In the genomic region with DNA sequence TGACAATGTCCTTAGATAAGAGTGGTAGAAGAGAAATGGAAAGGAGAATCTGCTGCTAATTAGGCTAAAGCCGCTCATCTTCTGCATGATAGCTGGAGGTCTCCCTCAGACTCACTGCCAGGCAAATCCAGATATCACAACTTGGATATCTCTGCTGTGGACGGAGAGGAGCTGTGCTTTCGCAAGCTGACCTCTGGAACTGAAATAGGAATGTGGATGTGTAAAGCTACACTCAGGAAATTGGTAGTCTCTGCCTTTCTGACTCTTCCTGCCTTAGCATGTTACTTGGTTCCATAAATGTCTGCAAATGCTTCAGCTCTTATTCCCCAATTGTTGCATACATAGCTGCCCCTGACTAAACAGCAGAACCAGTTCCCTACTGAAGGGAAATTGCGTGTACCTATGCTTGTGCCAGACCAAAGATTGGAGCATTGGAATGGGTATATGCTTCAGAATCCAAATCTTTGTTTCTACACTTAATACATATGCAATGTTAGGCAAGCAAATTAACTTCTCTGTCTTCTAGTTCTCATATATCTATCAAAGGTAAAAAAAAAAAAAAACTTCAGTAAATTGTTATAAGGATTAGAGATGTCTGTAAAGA, we compare ENCODE assay signal across 21 cellular contexts.
DNase-seq lines count a peak whose midpoint lies in the region; ATAC-seq, FAIRE-seq and TF ChIP-seq lines count a peak whose summit lies in the region.
"Had no signal": no experiment of that assay in that cellular context is flagged by ENCODE, and none has a peak within 500 bp of the region (broad histone marks: within the 10 kb centered on the region; RNA-seq: fewer than 3 reads in every experiment).

No MANE protein-coding gene starts in this region.

- no peaks in the 10 kb centered on the region for H3K9me3 Mint-ChIP-seq in WTC11
- no peaks in the 10 kb centered on the region for H3K9me3 Mint-ChIP-seq in mesothelial cell of epicardium

- no peaks in the 10 kb centered on the region for H3K27me3 ChIP-seq in right lobe of liver
- H3K27me3 ChIP-seq: MG63 had no signal

- no peaks in the 10 kb centered on the region for H3K36me3 Mint-ChIP-seq in WTC11
- no peaks in the 10 kb centered on the region for H3K36me3 Mint-ChIP-seq in mesothelial cell of epicardium

- TF ChIP-seq POLR2A in right lobe of liver (IDR thresholded peaks at IDR 0.05), result no peak

- no peak overlapping the region for H3K4me3 ChIP-seq in right lobe of liver
- H3K4me3 ChIP-seq: MG63 had no signal

- no peaks in the 10 kb centered on the region for H3K9me3 ChIP-seq in right lobe of liver
- H3K9me3 ChIP-seq: MG63, SK-N-SH had no signal

- no peaks in the 10 kb centered on the region for H3K36me3 ChIP-seq in right lobe of liver
- H3K36me3 ChIP-seq: MG63 had no signal

- POLR2A ChIA-PET in WTC11 (lab: Charles Lee), result no interaction called here

- WGBS in right lobe of liver (ENCODE audit: insufficient coverage, low coverage, low lambda C conversion rate, missing lambda C conversion rate), result 14% methylated on average over 4 of the region's 4 CpGs

- CTCF ChIA-PET in WTC11 (lab: Charles Lee), result no interaction called here

- H3K27me3 Mint-ChIP-seq in WTC11 (ENCODE audit: low read depth), result no peaks in the 10 kb centered on the region
- no peaks in the 10 kb centered on the region for H3K27me3 Mint-ChIP-seq in mesothelial cell of epicardium (ENCODE audit: low read depth)

- no peak for DNase-seq in WTC11 (ENCODE audit: low spot score)
- peak; percentile 11 for DNase-seq in fibroblast of gingiva (ENCODE audit: low read depth)
- DNase-seq in right lobe of liver, result peak in 2 of 3 donors; percentile 30 to 73
- no peak for DNase-seq in RCC 7860 (ENCODE audit: low spot score)
- no peak for DNase-seq in mesothelial cell of epicardium (ENCODE audit: low spot score in 2 of 2, unreplicated experiment in 2 of 2)
- DNase-seq: ACHN; DMS79; HFFc6; Karpas-422; MG63; NCI-H1048; NCI-H2081 treated with DMSO at 0.1 percent for 48 hours; NK-92 treated with Interleukin-12 subunit alpha and Interleukin-12 subunit beta, amount 100 ng/mL, for 24 hours; OCI-M1; RPMI8226; SHP77 treated with DMSO at 0.1 percent for 48 hours; SK-N-SH had no signal

- H3K4me3 Mint-ChIP-seq in WTC11, result no peak overlapping the region
- H3K4me3 Mint-ChIP-seq in mesothelial cell of epicardium, result no peak overlapping the region
- H3K4me3 Mint-ChIP-seq: HFFc6 had no signal

- no peak overlapping the region for H3K27ac ChIP-seq in right lobe of liver
- H3K27ac ChIP-seq: C4-2B had no signal

- ATAC-seq in WTC11 (no peak), right lobe of liver (peak; percentile 99 to 100 (median 100)), HG03378 (IDR thresholded peaks at IDR 0.05; ENCODE audit: unreplicated experiment) (no peak), HG02610 (IDR thresholded peaks at IDR 0.05; ENCODE audit: unreplicated experiment) (no peak)

- TF ChIP-seq CTCF in WTC11 (IDR thresholded peaks at IDR 0.05), result no peak
- no peak for TF ChIP-seq CTCF in right lobe of liver (IDR thresholded peaks at IDR 0.05)
- no peak for TF ChIP-seq CTCF in mesothelial cell of epicardium (IDR thresholded peaks at IDR 0.05; ENCODE audit: unreplicated experiment)

- H3K4me1 Mint-ChIP-seq in WTC11 (peaks cover 18% of the 10 kb centered on the region), mesothelial cell of epicardium (peaks cover 18% of the 10 kb centered on the region)

- H3K27ac Mint-ChIP-seq in WTC11 (0 out of 2 replicates have a peak overlapping the region, but pooled peaks have one; percentile 38), mesothelial cell of epicardium (no peak overlapping the region)
- H3K27ac Mint-ChIP-seq: HFFc6 had no signal

- intact Hi-C loops in right lobe of liver (cut with DNase I), result no loop called here

- peaks cover 0 to 8% (median 0%) of the 10 kb centered on the region in 4 donors for H3K4me1 ChIP-seq in right lobe of liver

- no peak for FAIRE-seq in RCC 7860 (lab: Jason Lieb, UNC)
- FAIRE-seq: H54 had no signal

TF ChIP-seq in WTC11, 78 proteins besides CTCF, POLR2A, EP300 and RAD21:
- TF ChIP-seq EMX1 (CRISPR knock-in tag; IDR thresholded peaks at IDR 0.05) (no peak), GRHL2 (CRISPR knock-in tag; IDR thresholded peaks at IDR 0.05; ENCODE audit: insufficient replicate concordance, severe bottlenecking) (no peak), ATF1 (CRISPR knock-in tag; IDR thresholded peaks at IDR 0.05) (no peak), NFYB (CRISPR knock-in tag; conservative IDR thresholded peaks at IDR 0.05; ENCODE audit: low read depth) (no peak), ZNF281 (CRISPR knock-in tag; IDR thresholded peaks at IDR 0.05) (no peak), ZNF219 (CRISPR knock-in tag; IDR thresholded peaks at IDR 0.05; ENCODE audit: borderline replicate concordance) (no peak), ZNF138 (CRISPR knock-in tag; conservative IDR thresholded peaks at IDR 0.05) (no peak), ZNF416 (CRISPR knock-in tag; IDR thresholded peaks at IDR 0.05) (no peak)

Comparison
In these comparisons a context has a peak if more than half of its experiments do, and no peak if none do; other contexts are left out.
1. ATAC-seq: peak in right lobe of liver (4 of 4); none in WTC11 (single experiment), HG03378 (single experiment) and HG02610 (single experiment).
2. DNase-seq: peak in fibroblast of gingiva (single experiment) and right lobe of liver (2 of 3); none in WTC11 (single experiment), RCC 7860 (single experiment) and mesothelial cell of epicardium (0 of 2).